Comparison of ENCODE assay signal across 13 cellular contexts in the genomic region with DNA sequence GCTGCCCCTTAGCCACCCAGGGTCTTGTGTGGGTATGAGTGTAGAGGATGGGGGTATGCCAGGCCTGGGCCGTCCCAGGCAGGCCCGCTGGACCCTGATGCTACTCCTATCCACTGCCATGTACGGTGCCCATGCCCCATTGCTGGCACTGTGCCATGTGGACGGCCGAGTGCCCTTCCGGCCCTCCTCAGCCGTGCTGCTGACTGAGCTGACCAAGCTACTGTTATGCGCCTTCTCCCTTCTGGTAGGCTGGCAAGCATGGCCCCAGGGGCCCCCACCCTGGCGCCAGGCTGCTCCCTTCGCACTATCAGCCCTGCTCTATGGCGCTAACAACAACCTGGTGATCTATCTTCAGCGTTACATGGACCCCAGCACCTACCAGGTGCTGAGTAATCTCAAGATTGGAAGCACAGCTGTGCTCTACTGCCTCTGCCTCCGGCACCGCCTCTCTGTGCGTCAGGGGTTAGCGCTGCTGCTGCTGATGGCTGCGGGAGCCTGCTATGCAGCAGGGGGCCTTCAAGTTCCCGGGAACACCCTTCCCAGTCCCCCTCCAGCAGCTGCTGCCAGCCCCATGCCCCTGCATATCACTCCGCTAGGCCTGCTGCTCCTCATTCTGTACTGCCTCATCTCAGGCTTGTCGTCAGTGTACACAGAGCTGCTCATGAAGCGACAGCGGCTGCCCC. TPM values are rescaled to one million over a fixed set of nuclear protein-coding genes. Genes with fewer than 3 reads are reported as not detected.
DNase-seq lines count a peak whose midpoint lies in the region; ATAC-seq and TF ChIP-seq lines count a peak whose summit lies in the region.
"Had no signal": no experiment of that assay in that cellular context is flagged by ENCODE, and none has a peak within 500 bp of the region (broad histone marks: within the 10 kb centered on the region; RNA-seq: fewer than 3 reads in every experiment).

No MANE protein-coding gene starts in this region.

- peaks cover 34 to 77% (median 58%) of the 10 kb centered on the region in 4 donors for H3K4me1 Mint-ChIP-seq in CD4-positive, alpha-beta memory T cell
- H3K4me1 Mint-ChIP-seq in activated naive CD8-positive, alpha-beta T cell treated with anti-CD3 and anti-CD28 coated beads, Interleukin-2, amount 10 ng/mL, durations not matched to agents 7 days and 5 days = peaks cover 42% of the 10 kb centered on the region
- H3K4me1 Mint-ChIP-seq in nephron = peaks cover 41% of the 10 kb centered on the region

- H3K4me3 ChIP-seq in CD4-positive, alpha-beta memory T cell (ENCODE audit: low read length in 2 of 2) = no peak overlapping the region
- no peak overlapping the region for H3K4me3 ChIP-seq in GM12865 (ENCODE audit: low read depth, low read length)
- H3K4me3 ChIP-seq: vagina had no signal

- DNase-seq in CD4-positive, alpha-beta memory T cell = no peak
- DNase-seq in GM12865 (ENCODE audit: low read depth) = peak; percentile 42
- DNase-seq in activated naive CD8-positive, alpha-beta T cell treated with anti-CD3 and anti-CD28 coated beads, Interleukin-2, amount 10 ng/mL, durations not matched to agents 7 days and 5 days = no peak
- no peak for DNase-seq in NAMALWA (ENCODE audit: low spot score)
- DNase-seq in central memory CD4-positive, alpha-beta T cell = no peak
- DNase-seq: H9, NCI-H1694 treated with DMSO at 0.1 percent for 48 hours, NCI-H524 had no signal

- no peaks in the 10 kb centered on the region for H3K27me3 Mint-ChIP-seq in CD4-positive, alpha-beta memory T cell
- H3K27me3 Mint-ChIP-seq in activated naive CD8-positive, alpha-beta T cell treated with anti-CD3 and anti-CD28 coated beads, Interleukin-2, amount 10 ng/mL, durations not matched to agents 7 days and 5 days = no peaks in the 10 kb centered on the region
- H3K27me3 Mint-ChIP-seq in nephron (ENCODE audit: low read depth) = no peaks in the 10 kb centered on the region

- CTCF ChIA-PET in CD4-positive, alpha-beta memory T cell (lab: Charles Lee; ENCODE audit: partially characterized antibody) = interaction anchor here (1.6 kb wide), 1 partner anchor 20 kb away, joined by 3 read pairs; the partner anchor contains the start of gene EIF4EBP3

- H3K36me3 Mint-ChIP-seq in CD4-positive, alpha-beta memory T cell = peaks cover 20 to 49% of the 10 kb centered on the region in 2 donors
- H3K36me3 Mint-ChIP-seq in activated naive CD8-positive, alpha-beta T cell treated with anti-CD3 and anti-CD28 coated beads, Interleukin-2, amount 10 ng/mL, durations not matched to agents 7 days and 5 days = peaks cover 19% of the 10 kb centered on the region
- H3K36me3 Mint-ChIP-seq in nephron (ENCODE audit: low read depth) = peaks cover 17% of the 10 kb centered on the region

- peaks cover 15% of the 10 kb centered on the region for H3K36me3 ChIP-seq in CD4-positive, alpha-beta memory T cell (ENCODE audit: insufficient read depth, low read length)

- H3K9me3 ChIP-seq in CD4-positive, alpha-beta memory T cell (ENCODE audit: control insufficient read depth in 1 of 2, low read length in 2 of 2) = no peaks in the 10 kb centered on the region
- H3K9me3 ChIP-seq: vagina had no signal

- peaks cover 48% of the 10 kb centered on the region for H3K4me1 ChIP-seq in CD4-positive, alpha-beta memory T cell (ENCODE audit: insufficient read depth, low read length)

- H3K9me3 Mint-ChIP-seq in CD4-positive, alpha-beta memory T cell = no peaks in the 10 kb centered on the region
- no peaks in the 10 kb centered on the region for H3K9me3 Mint-ChIP-seq in activated naive CD8-positive, alpha-beta T cell treated with anti-CD3 and anti-CD28 coated beads, Interleukin-2, amount 10 ng/mL, durations not matched to agents 7 days and 5 days
- H3K9me3 Mint-ChIP-seq in nephron = no peaks in the 10 kb centered on the region
- H3K9me3 Mint-ChIP-seq: H9 had no signal

- ATAC-seq in activated naive CD8-positive, alpha-beta T cell treated with anti-CD3 and anti-CD28 coated beads, Interleukin-2, amount 10 ng/mL, durations not matched to agents 7 days and 5 days (ENCODE audit: low read depth) = no peak
- no peak for ATAC-seq in HG02870 (IDR thresholded peaks at IDR 0.05; ENCODE audit: unreplicated experiment)
- ATAC-seq: esophagus mucosa, Panc1 had no signal

- no peaks in the 10 kb centered on the region for H3K27me3 ChIP-seq in CD4-positive, alpha-beta memory T cell (ENCODE audit: insufficient read depth, low read length)
- H3K27me3 ChIP-seq: vagina had no signal

- no peak overlapping the region for H3K27ac ChIP-seq in CD4-positive, alpha-beta memory T cell (ENCODE audit: low read depth, low read length)
- H3K27ac ChIP-seq: vagina had no signal

- POLR2A ChIA-PET in CD4-positive, alpha-beta memory T cell (lab: Charles Lee; ENCODE audit: partially characterized antibody) = interaction anchor here (2.0 kb wide), 3 partner anchors 10 to 166 kb away, joined by 7 to 12 read pairs (median 9); partner anchors contain the start of genes ANKHD1, HARS1, HARS2 and SRA1
- POLR2A ChIA-PET in activated naive CD8-positive, alpha-beta T cell treated with anti-CD3 and anti-CD28 coated beads, Interleukin-2, amount 10 ng/mL, durations not matched to agents 7 days and 5 days (lab: Charles Lee) = interaction anchor here (0.6 to 3.1 kb wide), 3 partner anchors 10 to 80 kb away, joined by 3 to 14 read pairs (median 3); partner anchors contain the start of genes IK, NDUFA2 and SRA1

- H3K4me3 Mint-ChIP-seq in CD4-positive, alpha-beta memory T cell = peak overlapping the region in 5 of 8 donors; percentile 10 to 35 (median 20)
- no peak overlapping the region for H3K4me3 Mint-ChIP-seq in activated naive CD8-positive, alpha-beta T cell treated with anti-CD3 and anti-CD28 coated beads, Interleukin-2, amount 10 ng/mL, durations not matched to agents 7 days and 5 days
- H3K4me3 Mint-ChIP-seq in nephron = peak overlapping the region; percentile 59 to 99 (median 80)

- intact Hi-C loops in CD4-positive, alpha-beta memory T cell (cut with micrococcal nuclease) = loop anchor here (10.0 kb wide), 1 partner anchor 1068 kb away; the partner anchor contains the start of genes HDAC3 and RELL2

- TF ChIP-seq CTCF in GM12865 (IDR thresholded peaks at IDR 0.05; ENCODE audit: insufficient read depth, low read depth, low read length, missing control alignments) = no peak
- TF ChIP-seq CTCF in nephron (IDR thresholded peaks at IDR 0.05; ENCODE audit: unreplicated experiment in 3 of 3) = no peak

- H3K27ac Mint-ChIP-seq in CD4-positive, alpha-beta memory T cell = peak overlapping the region in 3 of 7 donors; percentile 68 to 91 (median 89)
- H3K27ac Mint-ChIP-seq in activated naive CD8-positive, alpha-beta T cell treated with anti-CD3 and anti-CD28 coated beads, Interleukin-2, amount 10 ng/mL, durations not matched to agents 7 days and 5 days = peak overlapping the region; percentile 10
- no peak overlapping the region for H3K27ac Mint-ChIP-seq in nephron
- H3K27ac Mint-ChIP-seq: H9 had no signal

RNA-seq across cellular contexts. Expression of gene SLC35A4, which starts 2.6 kb away (rescaled TPM):
- total RNA-seq in CD4-positive, alpha-beta memory T cell = 10 to 100 TPM; 49.0 to 59.4 TPM
- polyA plus RNA-seq in CD4-positive, alpha-beta memory T cell = 100 to 1,000 TPM; 105 to 115 TPM
- total RNA-seq in activated naive CD8-positive, alpha-beta T cell treated with anti-CD3 and anti-CD28 coated beads, Interleukin-2, amount 10 ng/mL, durations not matched to agents 7 days and 5 days = 10 to 100 TPM; 80.8 to 94.0 TPM

RNA-seq across cellular contexts. Expression of gene APBB3, which starts 2.9 kb away (rescaled TPM):
- 10 to 100 TPM; 72.9 to 75.4 TPM for total RNA-seq in CD4-positive, alpha-beta memory T cell
- 1 to 10 TPM; 2.1 to 4.9 TPM for polyA plus RNA-seq in CD4-positive, alpha-beta memory T cell
- total RNA-seq in activated naive CD8-positive, alpha-beta T cell treated with anti-CD3 and anti-CD28 coated beads, Interleukin-2, amount 10 ng/mL, durations not matched to agents 7 days and 5 days = 10 to 100 TPM; 41.3 to 47.7 TPM

RNA-seq across cellular contexts. Expression of gene SRA1, which starts 10.0 kb away (rescaled TPM):
- total RNA-seq in CD4-positive, alpha-beta memory T cell = 10 to 100 TPM; 24.5 to 26.6 TPM
- 10 to 100 TPM; 35.5 to 46.8 TPM for polyA plus RNA-seq in CD4-positive, alpha-beta memory T cell
- 10 to 100 TPM; 34.4 to 36.9 TPM for total RNA-seq in activated naive CD8-positive, alpha-beta T cell treated with anti-CD3 and anti-CD28 coated beads, Interleukin-2, amount 10 ng/mL, durations not matched to agents 7 days and 5 days

RNA-seq across cellular contexts. Expression of gene EIF4EBP3, which starts 19.8 kb away (rescaled TPM):
- total RNA-seq in CD4-positive, alpha-beta memory T cell = 10 to 100 TPM; 15.3 to 18.8 TPM
- 10 to 100 TPM; 31.9 to 44.3 TPM for polyA plus RNA-seq in CD4-positive, alpha-beta memory T cell
- 10 to 100 TPM; 11.8 to 12.0 TPM for total RNA-seq in activated naive CD8-positive, alpha-beta T cell treated with anti-CD3 and anti-CD28 coated beads, Interleukin-2, amount 10 ng/mL, durations not matched to agents 7 days and 5 days
